Comparison of ENCODE assay signal across 1 cellular context in the genomic region with DNA sequence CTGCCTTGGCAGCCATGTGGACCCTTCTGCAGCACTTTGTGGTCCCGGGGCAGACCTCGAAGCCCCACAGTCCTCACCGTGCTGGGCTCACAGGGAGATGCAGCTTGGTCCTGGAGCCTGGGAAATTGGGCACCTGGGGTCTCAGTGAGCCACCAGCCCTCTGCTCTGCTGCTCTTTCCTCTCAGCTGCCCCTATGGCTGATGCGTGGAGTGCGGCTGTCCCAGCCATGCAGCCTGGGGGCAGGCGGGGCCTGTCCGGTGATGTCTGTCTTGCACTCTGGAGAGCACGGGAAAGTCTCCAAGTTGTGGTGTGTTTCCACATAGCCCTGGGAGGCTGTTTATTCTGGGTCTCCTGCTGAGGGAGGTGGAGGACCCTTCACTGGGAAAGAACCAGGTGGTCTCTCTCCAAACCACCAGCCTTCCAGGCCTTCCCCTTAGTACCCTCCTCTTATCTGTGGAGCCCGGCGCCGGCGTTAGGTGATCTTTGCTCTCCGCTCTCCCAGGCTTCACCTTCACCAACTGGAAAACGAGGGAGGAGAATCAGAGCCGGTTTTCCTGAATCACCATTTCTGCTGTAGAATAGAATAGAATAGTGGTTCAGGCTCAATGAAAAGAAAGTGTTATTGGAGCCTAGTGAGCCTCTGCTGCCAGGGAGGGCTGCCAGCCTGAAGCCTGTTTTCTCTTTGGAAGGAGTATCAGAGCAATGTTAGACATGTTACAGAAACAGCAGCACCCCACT.
A peak's percentile ranks its signal among the peaks of the same experiment; 100 is the strongest.
TF ChIP-seq lines count a peak whose summit lies in the region.

No MANE protein-coding gene starts in this region.

TF ChIP-seq in HepG2, 621 proteins besides CTCF, POLR2A, EP300 and RAD21 (continued from another document and continues in another):
- TF ChIP-seq ATF7-NPFF (CRISPR knock-in tag; IDR thresholded peaks at IDR 0.05; ENCODE audit: low read depth) (no peak), FOXC1 (CRISPR knock-in tag; IDR thresholded peaks at IDR 0.05; ENCODE audit: borderline replicate concordance) (peak; percentile 79; the same call in 1 of the 2 replicates), ZMAT3 (CRISPR knock-in tag; conservative IDR thresholded peaks at IDR 0.05) (no peak), KLF12 (CRISPR knock-in tag; IDR thresholded peaks at IDR 0.05; ENCODE audit: borderline replicate concordance) (no peak), ISL2 (CRISPR knock-in tag; IDR thresholded peaks at IDR 0.05) (no peak; the same call in 1 of the 2 replicates), KDM6A (CRISPR knock-in tag; IDR thresholded peaks at IDR 0.05; ENCODE audit: low read depth) (no peak), CENPX (CRISPR knock-in tag; IDR thresholded peaks at IDR 0.05) (no peak), NAIF1 (CRISPR knock-in tag; IDR thresholded peaks at IDR 0.05; ENCODE audit: borderline replicate concordance) (no peak), SRF (IDR thresholded peaks at IDR 0.05; ENCODE audit: low read depth, low read length) (no peak), ONECUT2 (CRISPR knock-in tag; IDR thresholded peaks at IDR 0.05) (no peak), ZNF44 (CRISPR knock-in tag; IDR thresholded peaks at IDR 0.05) (no peak), RELA (CRISPR knock-in tag; IDR thresholded peaks at IDR 0.05) (no peak), HDAC6 (IDR thresholded peaks at IDR 0.05; ENCODE audit: low read depth, low read length) (no peak), ZBTB20 (CRISPR knock-in tag; IDR thresholded peaks at IDR 0.05; ENCODE audit: borderline replicate concordance, low read depth) (no peak), ZNF138 (CRISPR knock-in tag; IDR thresholded peaks at IDR 0.05; ENCODE audit: low read depth) (no peak), HMG20A (CRISPR knock-in tag; IDR thresholded peaks at IDR 0.05; ENCODE audit: borderline replicate concordance) (no peak), NFIB (CRISPR knock-in tag; IDR thresholded peaks at IDR 0.05; ENCODE audit: borderline replicate concordance) (no peak), GABPA (IDR thresholded peaks at IDR 0.05; ENCODE audit: low read depth, low read length) (no peak), GABPA (CRISPR knock-in tag; IDR thresholded peaks at IDR 0.05; ENCODE audit: low read depth) (no peak), IKZF1 (IDR thresholded peaks at IDR 0.05) (no peak), RXRA (CRISPR knock-in tag; IDR thresholded peaks at IDR 0.05) (no peak), KLF13 (CRISPR knock-in tag; IDR thresholded peaks at IDR 0.05) (no peak), ZBTB1 (CRISPR knock-in tag; IDR thresholded peaks at IDR 0.05; ENCODE audit: borderline replicate concordance) (no peak), ZNF577 (CRISPR knock-in tag; IDR thresholded peaks at IDR 0.05; ENCODE audit: borderline replicate concordance, low read depth) (no peak), ZSCAN30 (CRISPR knock-in tag; IDR thresholded peaks at IDR 0.05) (no peak)
- TF ChIP-seq, protein P1, sequence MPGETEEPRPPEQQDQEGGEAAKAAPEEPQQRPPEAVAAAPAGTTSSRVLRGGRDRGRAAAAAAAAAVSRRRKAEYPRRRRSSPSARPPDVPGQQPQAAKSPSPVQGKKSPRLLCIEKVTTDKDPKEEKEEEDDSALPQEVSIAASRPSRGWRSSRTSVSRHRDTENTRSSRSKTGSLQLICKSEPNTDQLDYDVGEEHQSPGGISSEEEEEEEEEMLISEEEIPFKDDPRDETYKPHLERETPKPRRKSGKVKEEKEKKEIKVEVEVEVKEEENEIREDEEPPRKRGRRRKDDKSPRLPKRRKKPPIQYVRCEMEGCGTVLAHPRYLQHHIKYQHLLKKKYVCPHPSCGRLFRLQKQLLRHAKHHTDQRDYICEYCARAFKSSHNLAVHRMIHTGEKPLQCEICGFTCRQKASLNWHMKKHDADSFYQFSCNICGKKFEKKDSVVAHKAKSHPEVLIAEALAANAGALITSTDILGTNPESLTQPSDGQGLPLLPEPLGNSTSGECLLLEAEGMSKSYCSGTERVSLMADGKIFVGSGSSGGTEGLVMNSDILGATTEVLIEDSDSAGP (CRISPR knock-in tag; IDR thresholded peaks at IDR 0.05; ENCODE audit: borderline replicate concordance): 0 out of 2 replicates have a peak, but pooled peaks have one; percentile 74
- TF ChIP-seq, protein P2, sequence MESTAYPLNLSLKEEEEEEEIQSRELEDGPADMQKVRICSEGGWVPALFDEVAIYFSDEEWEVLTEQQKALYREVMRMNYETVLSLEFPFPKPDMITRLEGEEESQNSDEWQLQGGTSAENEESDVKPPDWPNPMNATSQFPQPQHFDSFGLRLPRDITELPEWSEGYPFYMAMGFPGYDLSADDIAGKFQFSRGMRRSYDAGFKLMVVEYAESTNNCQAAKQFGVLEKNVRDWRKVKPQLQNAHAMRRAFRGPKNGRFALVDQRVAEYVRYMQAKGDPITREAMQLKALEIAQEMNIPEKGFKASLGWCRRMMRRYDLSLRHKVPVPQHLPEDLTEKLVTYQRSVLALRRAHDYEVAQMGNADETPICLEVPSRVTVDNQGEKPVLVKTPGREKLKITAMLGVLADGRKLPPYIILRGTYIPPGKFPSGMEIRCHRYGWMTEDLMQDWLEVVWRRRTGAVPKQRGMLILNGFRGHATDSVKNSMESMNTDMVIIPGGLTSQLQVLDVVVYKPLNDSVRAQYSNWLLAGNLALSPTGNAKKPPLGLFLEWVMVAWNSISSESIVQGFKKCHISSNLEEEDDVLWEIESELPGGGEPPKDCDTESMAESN (CRISPR knock-in tag; conservative IDR thresholded peaks at IDR 0.05): no peak
- TF ChIP-seq, protein P3, sequence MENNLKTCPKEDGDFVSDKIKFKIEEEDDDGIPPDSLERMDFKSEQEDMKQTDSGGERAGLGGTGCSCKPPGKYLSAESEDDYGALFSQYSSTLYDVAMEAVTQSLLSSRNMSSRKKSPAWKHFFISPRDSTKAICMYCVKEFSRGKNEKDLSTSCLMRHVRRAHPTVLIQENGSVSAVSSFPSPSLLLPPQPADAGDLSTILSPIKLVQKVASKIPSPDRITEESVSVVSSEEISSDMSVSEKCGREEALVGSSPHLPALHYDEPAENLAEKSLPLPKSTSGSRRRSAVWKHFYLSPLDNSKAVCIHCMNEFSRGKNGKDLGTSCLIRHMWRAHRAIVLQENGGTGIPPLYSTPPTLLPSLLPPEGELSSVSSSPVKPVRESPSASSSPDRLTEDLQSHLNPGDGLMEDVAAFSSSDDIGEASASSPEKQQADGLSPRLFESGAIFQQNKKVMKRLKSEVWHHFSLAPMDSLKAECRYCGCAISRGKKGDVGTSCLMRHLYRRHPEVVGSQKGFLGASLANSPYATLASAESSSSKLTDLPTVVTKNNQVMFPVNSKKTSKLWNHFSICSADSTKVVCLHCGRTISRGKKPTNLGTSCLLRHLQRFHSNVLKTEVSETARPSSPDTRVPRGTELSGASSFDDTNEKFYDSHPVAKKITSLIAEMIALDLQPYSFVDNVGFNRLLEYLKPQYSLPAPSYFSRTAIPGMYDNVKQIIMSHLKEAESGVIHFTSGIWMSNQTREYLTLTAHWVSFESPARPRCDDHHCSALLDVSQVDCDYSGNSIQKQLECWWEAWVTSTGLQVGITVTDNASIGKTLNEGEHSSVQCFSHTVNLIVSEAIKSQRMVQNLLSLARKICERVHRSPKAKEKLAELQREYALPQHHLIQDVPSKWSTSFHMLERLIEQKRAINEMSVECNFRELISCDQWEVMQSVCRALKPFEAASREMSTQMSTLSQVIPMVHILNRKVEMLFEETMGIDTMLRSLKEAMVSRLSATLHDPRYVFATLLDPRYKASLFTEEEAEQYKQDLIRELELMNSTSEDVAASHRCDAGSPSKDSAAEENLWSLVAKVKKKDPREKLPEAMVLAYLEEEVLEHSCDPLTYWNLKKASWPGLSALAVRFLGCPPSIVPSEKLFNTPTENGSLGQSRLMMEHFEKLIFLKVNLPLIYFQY (CRISPR knock-in tag; IDR thresholded peaks at IDR 0.05; ENCODE audit: borderline replicate concordance): no peak
- TF ChIP-seq, protein P4, sequence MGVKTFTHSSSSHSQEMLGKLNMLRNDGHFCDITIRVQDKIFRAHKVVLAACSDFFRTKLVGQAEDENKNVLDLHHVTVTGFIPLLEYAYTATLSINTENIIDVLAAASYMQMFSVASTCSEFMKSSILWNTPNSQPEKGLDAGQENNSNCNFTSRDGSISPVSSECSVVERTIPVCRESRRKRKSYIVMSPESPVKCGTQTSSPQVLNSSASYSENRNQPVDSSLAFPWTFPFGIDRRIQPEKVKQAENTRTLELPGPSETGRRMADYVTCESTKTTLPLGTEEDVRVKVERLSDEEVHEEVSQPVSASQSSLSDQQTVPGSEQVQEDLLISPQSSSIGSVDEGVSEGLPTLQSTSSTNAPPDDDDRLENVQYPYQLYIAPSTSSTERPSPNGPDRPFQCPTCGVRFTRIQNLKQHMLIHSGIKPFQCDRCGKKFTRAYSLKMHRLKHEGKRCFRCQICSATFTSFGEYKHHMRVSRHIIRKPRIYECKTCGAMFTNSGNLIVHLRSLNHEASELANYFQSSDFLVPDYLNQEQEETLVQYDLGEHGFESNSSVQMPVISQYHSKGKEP (CRISPR knock-in tag; IDR thresholded peaks at IDR 0.05): no peak
- TF ChIP-seq, protein P5, sequence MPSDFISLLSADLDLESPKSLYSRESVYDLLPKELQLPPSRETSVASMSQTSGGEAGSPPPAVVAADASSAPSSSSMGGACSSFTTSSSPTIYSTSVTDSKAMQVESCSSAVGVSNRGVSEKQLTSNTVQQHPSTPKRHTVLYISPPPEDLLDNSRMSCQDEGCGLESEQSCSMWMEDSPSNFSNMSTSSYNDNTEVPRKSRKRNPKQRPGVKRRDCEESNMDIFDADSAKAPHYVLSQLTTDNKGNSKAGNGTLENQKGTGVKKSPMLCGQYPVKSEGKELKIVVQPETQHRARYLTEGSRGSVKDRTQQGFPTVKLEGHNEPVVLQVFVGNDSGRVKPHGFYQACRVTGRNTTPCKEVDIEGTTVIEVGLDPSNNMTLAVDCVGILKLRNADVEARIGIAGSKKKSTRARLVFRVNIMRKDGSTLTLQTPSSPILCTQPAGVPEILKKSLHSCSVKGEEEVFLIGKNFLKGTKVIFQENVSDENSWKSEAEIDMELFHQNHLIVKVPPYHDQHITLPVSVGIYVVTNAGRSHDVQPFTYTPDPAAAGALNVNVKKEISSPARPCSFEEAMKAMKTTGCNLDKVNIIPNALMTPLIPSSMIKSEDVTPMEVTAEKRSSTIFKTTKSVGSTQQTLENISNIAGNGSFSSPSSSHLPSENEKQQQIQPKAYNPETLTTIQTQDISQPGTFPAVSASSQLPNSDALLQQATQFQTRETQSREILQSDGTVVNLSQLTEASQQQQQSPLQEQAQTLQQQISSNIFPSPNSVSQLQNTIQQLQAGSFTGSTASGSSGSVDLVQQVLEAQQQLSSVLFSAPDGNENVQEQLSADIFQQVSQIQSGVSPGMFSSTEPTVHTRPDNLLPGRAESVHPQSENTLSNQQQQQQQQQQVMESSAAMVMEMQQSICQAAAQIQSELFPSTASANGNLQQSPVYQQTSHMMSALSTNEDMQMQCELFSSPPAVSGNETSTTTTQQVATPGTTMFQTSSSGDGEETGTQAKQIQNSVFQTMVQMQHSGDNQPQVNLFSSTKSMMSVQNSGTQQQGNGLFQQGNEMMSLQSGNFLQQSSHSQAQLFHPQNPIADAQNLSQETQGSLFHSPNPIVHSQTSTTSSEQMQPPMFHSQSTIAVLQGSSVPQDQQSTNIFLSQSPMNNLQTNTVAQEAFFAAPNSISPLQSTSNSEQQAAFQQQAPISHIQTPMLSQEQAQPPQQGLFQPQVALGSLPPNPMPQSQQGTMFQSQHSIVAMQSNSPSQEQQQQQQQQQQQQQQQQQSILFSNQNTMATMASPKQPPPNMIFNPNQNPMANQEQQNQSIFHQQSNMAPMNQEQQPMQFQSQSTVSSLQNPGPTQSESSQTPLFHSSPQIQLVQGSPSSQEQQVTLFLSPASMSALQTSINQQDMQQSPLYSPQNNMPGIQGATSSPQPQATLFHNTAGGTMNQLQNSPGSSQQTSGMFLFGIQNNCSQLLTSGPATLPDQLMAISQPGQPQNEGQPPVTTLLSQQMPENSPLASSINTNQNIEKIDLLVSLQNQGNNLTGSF (CRISPR knock-in tag; IDR thresholded peaks at IDR 0.05): no peak
- TF ChIP-seq, protein P6, sequence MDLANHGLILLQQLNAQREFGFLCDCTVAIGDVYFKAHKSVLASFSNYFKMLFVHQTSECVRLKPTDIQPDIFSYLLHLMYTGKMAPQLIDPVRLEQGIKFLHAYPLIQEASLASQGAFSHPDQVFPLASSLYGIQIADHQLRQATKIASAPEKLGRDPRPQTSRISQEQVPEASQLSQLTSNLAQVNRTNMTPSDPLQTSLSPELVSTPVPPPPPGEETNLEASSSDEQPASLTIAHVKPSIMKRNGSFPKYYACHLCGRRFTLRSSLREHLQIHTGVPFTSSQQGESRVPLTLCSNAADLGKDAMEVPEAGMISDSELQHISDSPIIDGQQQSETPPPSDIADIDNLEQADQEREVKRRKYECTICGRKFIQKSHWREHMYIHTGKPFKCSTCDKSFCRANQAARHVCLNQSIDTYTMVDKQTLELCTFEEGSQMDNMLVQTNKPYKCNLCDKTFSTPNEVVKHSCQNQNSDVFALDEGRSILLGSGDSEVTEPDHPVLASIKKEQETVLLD (CRISPR knock-in tag; IDR thresholded peaks at IDR 0.05; ENCODE audit: low read depth): no peak
- TF ChIP-seq, protein P7, sequence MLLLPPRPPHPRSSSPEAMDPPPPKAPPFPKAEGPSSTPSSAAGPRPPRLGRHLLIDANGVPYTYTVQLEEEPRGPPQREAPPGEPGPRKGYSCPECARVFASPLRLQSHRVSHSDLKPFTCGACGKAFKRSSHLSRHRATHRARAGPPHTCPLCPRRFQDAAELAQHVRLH (CRISPR knock-in tag; IDR thresholded peaks at IDR 0.05; ENCODE audit: borderline replicate concordance, low read depth): no peak
- TF ChIP-seq, protein P8, sequence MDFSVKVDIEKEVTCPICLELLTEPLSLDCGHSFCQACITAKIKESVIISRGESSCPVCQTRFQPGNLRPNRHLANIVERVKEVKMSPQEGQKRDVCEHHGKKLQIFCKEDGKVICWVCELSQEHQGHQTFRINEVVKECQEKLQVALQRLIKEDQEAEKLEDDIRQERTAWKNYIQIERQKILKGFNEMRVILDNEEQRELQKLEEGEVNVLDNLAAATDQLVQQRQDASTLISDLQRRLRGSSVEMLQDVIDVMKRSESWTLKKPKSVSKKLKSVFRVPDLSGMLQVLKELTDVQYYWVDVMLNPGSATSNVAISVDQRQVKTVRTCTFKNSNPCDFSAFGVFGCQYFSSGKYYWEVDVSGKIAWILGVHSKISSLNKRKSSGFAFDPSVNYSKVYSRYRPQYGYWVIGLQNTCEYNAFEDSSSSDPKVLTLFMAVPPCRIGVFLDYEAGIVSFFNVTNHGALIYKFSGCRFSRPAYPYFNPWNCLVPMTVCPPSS (IDR thresholded peaks at IDR 0.05): no peak
- TF ChIP-seq, protein P9, sequence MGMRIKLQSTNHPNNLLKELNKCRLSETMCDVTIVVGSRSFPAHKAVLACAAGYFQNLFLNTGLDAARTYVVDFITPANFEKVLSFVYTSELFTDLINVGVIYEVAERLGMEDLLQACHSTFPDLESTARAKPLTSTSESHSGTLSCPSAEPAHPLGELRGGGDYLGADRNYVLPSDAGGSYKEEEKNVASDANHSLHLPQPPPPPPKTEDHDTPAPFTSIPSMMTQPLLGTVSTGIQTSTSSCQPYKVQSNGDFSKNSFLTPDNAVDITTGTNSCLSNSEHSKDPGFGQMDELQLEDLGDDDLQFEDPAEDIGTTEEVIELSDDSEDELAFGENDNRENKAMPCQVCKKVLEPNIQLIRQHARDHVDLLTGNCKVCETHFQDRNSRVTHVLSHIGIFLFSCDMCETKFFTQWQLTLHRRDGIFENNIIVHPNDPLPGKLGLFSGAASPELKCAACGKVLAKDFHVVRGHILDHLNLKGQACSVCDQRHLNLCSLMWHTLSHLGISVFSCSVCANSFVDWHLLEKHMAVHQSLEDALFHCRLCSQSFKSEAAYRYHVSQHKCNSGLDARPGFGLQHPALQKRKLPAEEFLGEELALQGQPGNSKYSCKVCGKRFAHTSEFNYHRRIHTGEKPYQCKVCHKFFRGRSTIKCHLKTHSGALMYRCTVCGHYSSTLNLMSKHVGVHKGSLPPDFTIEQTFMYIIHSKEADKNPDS (CRISPR knock-in tag; IDR thresholded peaks at IDR 0.05): no peak
